ENCODE assay signal across 20 cellular contexts in the genomic region with DNA sequence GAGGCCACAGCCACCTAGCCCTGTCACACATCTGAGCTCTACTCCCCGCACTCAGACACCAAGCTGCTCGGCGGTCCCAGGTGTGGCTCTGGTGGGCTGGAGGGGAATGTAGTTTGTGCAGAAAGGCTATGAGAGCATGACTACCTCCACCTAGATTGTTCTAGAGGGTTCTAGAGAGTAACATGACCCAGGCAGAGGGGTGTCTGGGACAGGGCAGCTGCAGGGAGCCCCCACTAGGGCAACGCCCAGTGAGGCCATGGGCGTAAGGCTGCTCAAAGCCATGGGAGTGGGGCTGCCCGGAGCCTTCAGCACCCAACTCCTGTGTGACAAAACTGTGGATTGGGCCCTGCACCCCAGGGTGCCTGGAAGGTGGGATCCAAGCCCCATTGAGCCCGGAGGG.
DNase-seq lines count a peak whose midpoint lies in the region; ATAC-seq and TF ChIP-seq lines count a peak whose summit lies in the region.
"Had no signal": no experiment of that assay in that cellular context is flagged by ENCODE, and none has a peak within 500 bp of the region (broad histone marks: within the 10 kb centered on the region; RNA-seq: fewer than 3 reads in every experiment).

No MANE protein-coding gene starts in this region.

- H3K27ac Mint-ChIP-seq in natural killer cell (no peak overlapping the region), T-cell (no peak overlapping the region)
- no peak overlapping the region for H3K27ac Mint-ChIP-seq in natural killer cell treated with Interleukin-12 subunit alpha and Interleukin-12 subunit beta and Interleukin-15 and Interleukin-18, amount 100 ng/mL, for 72 hours
- H3K27ac Mint-ChIP-seq in activated naive CD8-positive, alpha-beta T cell treated with anti-CD3 and anti-CD28 coated beads for 36 hours: no peak overlapping the region
- H3K27ac Mint-ChIP-seq: CD4-positive, CD25-positive, alpha-beta regulatory T cell; CD8-positive, alpha-beta memory T cell; H9 had no signal

- CTCF ChIA-PET in T-cell (lab: Charles Lee): no interaction called here

- H3K27ac ChIP-seq in upper lobe of right lung (no peak overlapping the region), lower lobe of right lung (no peak overlapping the region)

- POLR2A ChIA-PET in T-cell (lab: Charles Lee): no interaction called here

- no peaks in the 10 kb centered on the region for H3K4me1 ChIP-seq in upper lobe of right lung
- H3K4me1 ChIP-seq in lower lobe of right lung: peaks cover 3% of the 10 kb centered on the region

- intact Hi-C loops in natural killer cell (cut with micrococcal nuclease): no loop called here
- intact Hi-C loops in upper lobe of right lung (cut with DNase I): no loop called here
- intact Hi-C loops in lower lobe of right lung (cut with DNase I): no loop called here

- H3K9me3 Mint-ChIP-seq in natural killer cell (no peaks in the 10 kb centered on the region), T-cell (peaks cover 0 to 7% (median 0%) of the 10 kb centered on the region in 3 donors)
- H3K9me3 Mint-ChIP-seq in natural killer cell treated with Interleukin-12 subunit alpha and Interleukin-12 subunit beta and Interleukin-15 and Interleukin-18, amount 100 ng/mL, for 72 hours: peaks cover 2% of the 10 kb centered on the region
- H3K9me3 Mint-ChIP-seq in activated naive CD8-positive, alpha-beta T cell treated with anti-CD3 and anti-CD28 coated beads for 36 hours: no peaks in the 10 kb centered on the region
- H3K9me3 Mint-ChIP-seq: H9 had no signal

- DNase-seq in natural killer cell (peak; percentile 2), mesenteric fat pad (ENCODE audit: low spot score) (peak; percentile 80), upper lobe of right lung (peak; percentile 44), T-cell (no peak), lower lobe of right lung (no peak)
- no peak for DNase-seq in natural killer cell treated with Interleukin-12 subunit alpha and Interleukin-12 subunit beta and Interleukin-15 and Interleukin-18, amount 100 ng/mL, for 72 hours (ENCODE audit: low spot score)
- peak; percentile 6 for DNase-seq in stimulated activated CD8-positive, alpha-beta memory T cell treated with anti-CD3 and anti-CD28 coated beads, Interleukin-4, amount 100 ng/mL, for 48 hours
- no peak for DNase-seq in activated naive CD8-positive, alpha-beta T cell treated with anti-CD3 and anti-CD28 coated beads for 36 hours
- DNase-seq: ACHN; BE2C; C1 segment of cervical spinal cord; CD4-positive, CD25-positive, alpha-beta regulatory T cell; CD8-positive, alpha-beta memory T cell; COR-L47; DMS 273 treated with DMSO at 0.1 percent for 48 hours; DMS53; DND-41; EL; H9 had no signal

- H3K4me1 Mint-ChIP-seq in natural killer cell (no peaks in the 10 kb centered on the region), T-cell (no peaks in the 10 kb centered on the region)
- peaks cover 0 to 4% of the 10 kb centered on the region in 2 donors for H3K4me1 Mint-ChIP-seq in natural killer cell treated with Interleukin-12 subunit alpha and Interleukin-12 subunit beta and Interleukin-15 and Interleukin-18, amount 100 ng/mL, for 72 hours (ENCODE audit: low read depth in 2 of 2)
- H3K4me1 Mint-ChIP-seq in activated naive CD8-positive, alpha-beta T cell treated with anti-CD3 and anti-CD28 coated beads for 36 hours: no peaks in the 10 kb centered on the region
- H3K4me1 Mint-ChIP-seq: CD4-positive, CD25-positive, alpha-beta regulatory T cell; CD8-positive, alpha-beta memory T cell had no signal

- no peak overlapping the region for H3K4me3 Mint-ChIP-seq in natural killer cell
- H3K4me3 Mint-ChIP-seq in natural killer cell treated with Interleukin-12 subunit alpha and Interleukin-12 subunit beta and Interleukin-15 and Interleukin-18, amount 100 ng/mL, for 72 hours: no peak overlapping the region
- H3K4me3 Mint-ChIP-seq in T-cell: no peak overlapping the region
- no peak overlapping the region for H3K4me3 Mint-ChIP-seq in activated naive CD8-positive, alpha-beta T cell treated with anti-CD3 and anti-CD28 coated beads for 36 hours
- H3K4me3 Mint-ChIP-seq: CD4-positive, CD25-positive, alpha-beta regulatory T cell; CD8-positive, alpha-beta memory T cell; H9 had no signal

- H3K27me3 Mint-ChIP-seq in natural killer cell (ENCODE audit: low read depth in 2 of 2) (no peaks in the 10 kb centered on the region), T-cell (peaks cover 0 to 4% of the 10 kb centered on the region in 2 donors)
- H3K27me3 Mint-ChIP-seq in natural killer cell treated with Interleukin-12 subunit alpha and Interleukin-12 subunit beta and Interleukin-15 and Interleukin-18, amount 100 ng/mL, for 72 hours: no peaks in the 10 kb centered on the region
- H3K27me3 Mint-ChIP-seq in activated naive CD8-positive, alpha-beta T cell treated with anti-CD3 and anti-CD28 coated beads for 36 hours: no peaks in the 10 kb centered on the region
- H3K27me3 Mint-ChIP-seq: CD4-positive, CD25-positive, alpha-beta regulatory T cell; CD8-positive, alpha-beta memory T cell had no signal

- no peaks in the 10 kb centered on the region for H3K36me3 Mint-ChIP-seq in natural killer cell
- H3K36me3 Mint-ChIP-seq in natural killer cell treated with Interleukin-12 subunit alpha and Interleukin-12 subunit beta and Interleukin-15 and Interleukin-18, amount 100 ng/mL, for 72 hours: no peaks in the 10 kb centered on the region
- no peaks in the 10 kb centered on the region for H3K36me3 Mint-ChIP-seq in T-cell
- H3K36me3 Mint-ChIP-seq in activated naive CD8-positive, alpha-beta T cell treated with anti-CD3 and anti-CD28 coated beads for 36 hours: no peaks in the 10 kb centered on the region
- H3K36me3 Mint-ChIP-seq: CD4-positive, CD25-positive, alpha-beta regulatory T cell; CD8-positive, alpha-beta memory T cell had no signal

- no peak for TF ChIP-seq CTCF in natural killer cell (IDR thresholded peaks at IDR 0.05)
- no peak for TF ChIP-seq CTCF in upper lobe of right lung (IDR thresholded peaks at IDR 0.05)
- TF ChIP-seq CTCF in lower lobe of right lung (IDR thresholded peaks at IDR 0.05): no peak

- H3K4me3 ChIP-seq in upper lobe of right lung (no peak overlapping the region), lower lobe of right lung (no peak overlapping the region)
- H3K4me3 ChIP-seq: GM12878 had no signal

- ATAC-seq in natural killer cell: no peak
- no peak for ATAC-seq in natural killer cell treated with Interleukin-12 subunit alpha and Interleukin-12 subunit beta and Interleukin-15 and Interleukin-18, amount 100 ng/mL, for 72 hours
- ATAC-seq in upper lobe of right lung: no peak
- no peak for ATAC-seq in T-cell (replicated peaks in 1 of 4)
- no peak for ATAC-seq in lower lobe of right lung
- ATAC-seq: GM12878 had no signal

- no peaks in the 10 kb centered on the region for H3K36me3 ChIP-seq in upper lobe of right lung
- H3K36me3 ChIP-seq in lower lobe of right lung: no peaks in the 10 kb centered on the region
- H3K36me3 ChIP-seq: BE2C had no signal

- no peaks in the 10 kb centered on the region for H3K9me3 ChIP-seq in upper lobe of right lung
- no peaks in the 10 kb centered on the region for H3K9me3 ChIP-seq in lower lobe of right lung
- H3K9me3 ChIP-seq: BE2C had no signal

- H3K27me3 ChIP-seq in upper lobe of right lung (no peaks in the 10 kb centered on the region), lower lobe of right lung (ENCODE audit: low read depth) (no peaks in the 10 kb centered on the region)
- H3K27me3 ChIP-seq: BE2C had no signal

Comparison
In these comparisons a context has a peak if more than half of its experiments do, and no peak if none do; other contexts are left out.
1. DNase-seq: peak in natural killer cell (single experiment), mesenteric fat pad (single experiment), stimulated activated CD8-positive, alpha-beta memory T cell treated with anti-CD3 and anti-CD28 coated beads, Interleukin-4, amount 100 ng/mL, for 48 hours (single experiment) and upper lobe of right lung (single experiment); none in natural killer cell treated with Interleukin-12 subunit alpha and Interleukin-12 subunit beta and Interleukin-15 and Interleukin-18, amount 100 ng/mL, for 72 hours (single experiment), T-cell (0 of 34), activated naive CD8-positive, alpha-beta T cell treated with anti-CD3 and anti-CD28 coated beads for 36 hours (single experiment) and lower lobe of right lung (single experiment).